In the genomic region with DNA sequence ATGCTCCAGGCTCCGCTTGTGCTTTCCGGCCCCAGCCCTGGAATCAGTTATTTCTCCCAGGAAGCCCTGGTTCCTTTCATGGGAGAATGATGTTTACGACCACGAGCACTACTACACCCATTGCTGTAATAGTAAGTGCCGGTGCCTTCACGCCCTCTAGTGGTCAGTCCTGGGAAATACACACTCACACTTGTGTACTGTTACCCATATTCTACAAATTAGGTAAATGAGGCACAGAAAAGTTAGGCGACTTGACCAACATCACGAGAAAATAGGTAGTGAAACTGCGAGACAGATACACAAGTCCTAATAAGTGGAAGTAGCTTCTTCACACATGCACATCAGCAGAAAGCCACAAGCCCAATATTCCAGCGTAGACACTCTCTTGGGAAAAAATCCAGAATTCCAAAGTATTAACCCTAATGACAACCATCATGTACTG, we compare ENCODE assay signal across 8 cellular contexts. TPM values are rescaled to one million over a fixed set of nuclear protein-coding genes. Genes with fewer than 3 reads are reported as not detected.
DNase-seq lines count a peak whose midpoint lies in the region; ATAC-seq and TF ChIP-seq lines count a peak whose summit lies in the region.

No MANE protein-coding gene starts in this region.

- H3K36me3 ChIP-seq in neutrophil, result no peaks in the 10 kb centered on the region

- peaks cover 42 to 45% of the 10 kb centered on the region in 2 experiments for H3K4me1 ChIP-seq in neutrophil (ENCODE audit: control insufficient read depth in 1 of 2, insufficient read depth in 1 of 2, low read depth in 1 of 2, low read length in 1 of 2)

- no peak overlapping the region for H3K27ac ChIP-seq in neutrophil

- no peak overlapping the region for H3K27ac Mint-ChIP-seq in activated T-cell treated with anti-CD3 and anti-CD28 coated beads, Interleukin-2, amount 50 U/mL, for 72 hours

- H3K9me3 ChIP-seq in neutrophil, result no peaks in the 10 kb centered on the region

- H3K36me3 Mint-ChIP-seq in activated T-cell treated with anti-CD3 and anti-CD28 coated beads, Interleukin-2, amount 50 U/mL, for 72 hours (ENCODE audit: insufficient read depth in 2 of 2), result no peaks in the 10 kb centered on the region

- no peaks in the 10 kb centered on the region for H3K27me3 ChIP-seq in neutrophil

- ATAC-seq in activated T-cell treated with anti-CD3 and anti-CD28 coated beads, Interleukin-2, amount 50 U/mL, for 72 hours (replicated peaks in 1 of 2), result peak; percentile 74 to 79
- no peak for ATAC-seq in GM18870 (IDR thresholded peaks at IDR 0.05; ENCODE audit: unreplicated experiment)

- H3K4me1 Mint-ChIP-seq in activated T-cell treated with anti-CD3 and anti-CD28 coated beads, Interleukin-2, amount 50 U/mL, for 72 hours (ENCODE audit: low read depth), result peaks cover 11% of the 10 kb centered on the region

- H3K4me3 ChIP-seq in fibroblast of the aortic adventitia (ENCODE audit: low read depth, low read length) (no peak overlapping the region), neutrophil (ENCODE audit: low read depth in 1 of 2, low read length in 1 of 2) (peak overlapping the region in 1 of 2 experiments; percentile 19)

- peaks cover 6% of the 10 kb centered on the region for H3K27me3 Mint-ChIP-seq in activated T-cell treated with anti-CD3 and anti-CD28 coated beads, Interleukin-2, amount 50 U/mL, for 72 hours (ENCODE audit: low read depth)

- DNase-seq in GDM1 (lab: John Stamatoyannopoulos, UW) (peak; percentile 36), KG1 (lab: John Stamatoyannopoulos, UW) (peak; percentile 8), RPMI7951 (ENCODE audit: low read depth) (peak; percentile 66), fibroblast of the aortic adventitia (ENCODE audit: low read depth) (peak; percentile 70), superior temporal gyrus (ENCODE audit: extremely low spot score) (peak; percentile 80)
- peak; percentile 72 to 74 for DNase-seq in activated T-cell treated with anti-CD3 and anti-CD28 coated beads, Interleukin-2, amount 50 U/mL, for 72 hours

- TF ChIP-seq CTCF in fibroblast of the aortic adventitia (IDR thresholded peaks at IDR 0.05; ENCODE audit: insufficient read depth, low read length), result peak; percentile 95
- TF ChIP-seq CTCF in neutrophil (IDR thresholded peaks at IDR 0.05), result peak; percentile 96

- H3K4me3 Mint-ChIP-seq in activated T-cell treated with anti-CD3 and anti-CD28 coated beads, Interleukin-2, amount 50 U/mL, for 72 hours, result peak overlapping the region; percentile 23 to 47

- no peaks in the 10 kb centered on the region for H3K9me3 Mint-ChIP-seq in activated T-cell treated with anti-CD3 and anti-CD28 coated beads, Interleukin-2, amount 50 U/mL, for 72 hours

RNA-seq across cellular contexts. Expression of gene CEACAM21, which starts 21.7 kb away (rescaled TPM):
- not detected in 2 replicates for total RNA-seq in RPMI7951 (2014; rRNA removed; shearing (Covaris generic))
- total RNA-seq in activated T-cell treated with anti-CD3 and anti-CD28 coated beads, Interleukin-2, amount 50 U/mL, for 72 hours, result 10 to 100 TPM; 38.4 to 41.7 TPM
- total RNA-seq in fibroblast of the aortic adventitia (ENCODE audit: low replicate concordance), result not detected in 2 replicates

RNA-seq across cellular contexts. Expression of gene CEACAM4, which starts 29.3 kb away (rescaled TPM):
- total RNA-seq in RPMI7951 (2014; rRNA removed; shearing (Covaris generic)), result not detected in 2 replicates
- not detected for total RNA-seq in activated T-cell treated with anti-CD3 and anti-CD28 coated beads, Interleukin-2, amount 50 U/mL, for 72 hours
- not detected in 2 replicates for total RNA-seq in fibroblast of the aortic adventitia (ENCODE audit: low replicate concordance)

Comparison
In these comparisons a context has a peak if more than half of its experiments do, and no peak if none do; other contexts are left out.
1. DNase-seq: peak in every context shown above with its lines; median percentile 80 in superior temporal gyrus; 73 in activated T-cell treated with anti-CD3 and anti-CD28 coated beads, Interleukin-2, amount 50 U/mL, for 72 hours; 70 in fibroblast of the aortic adventitia; 66 in RPMI7951; 36 in GDM1; 8 in KG1.
2. RNA of gene CEACAM21, which starts 21.7 kb away (total RNA-seq): 38.4 to 41.7 TPM in activated T-cell treated with anti-CD3 and anti-CD28 coated beads, Interleukin-2, amount 50 U/mL, for 72 hours; not detected in RPMI7951 and not detected in fibroblast of the aortic adventitia; every median in the first group is over 10 times any median in the second.